ENCODE assay signal across 1 cellular context in genomic region chr15:43150171-43150929, GRCh38.
A peak's percentile ranks its signal among the peaks of the same experiment; 100 is the strongest.
TF ChIP-seq lines count a peak whose summit lies in the region.

No MANE protein-coding gene starts in this region.

TF ChIP-seq in K562, 482 proteins besides CTCF, POLR2A, EP300 and RAD21:
- peak; percentile 19 for TF ChIP-seq NFYB (IDR thresholded peaks at IDR 0.05; ENCODE audit: extremely low read depth, insufficient read length)
- no peak for TF ChIP-seq HMGN3 (IDR thresholded peaks at IDR 0.05; ENCODE audit: borderline replicate concordance, extremely low read depth, insufficient read length, low read depth, low read length)
- TF ChIP-seq RAD51 (IDR thresholded peaks at IDR 0.05; ENCODE audit: borderline replicate concordance, low read depth), result 0 out of 2 replicates have a peak, but pooled peaks have one; percentile 13
